Comparison of ENCODE assay signal across 8 cellular contexts in the genomic region with DNA sequence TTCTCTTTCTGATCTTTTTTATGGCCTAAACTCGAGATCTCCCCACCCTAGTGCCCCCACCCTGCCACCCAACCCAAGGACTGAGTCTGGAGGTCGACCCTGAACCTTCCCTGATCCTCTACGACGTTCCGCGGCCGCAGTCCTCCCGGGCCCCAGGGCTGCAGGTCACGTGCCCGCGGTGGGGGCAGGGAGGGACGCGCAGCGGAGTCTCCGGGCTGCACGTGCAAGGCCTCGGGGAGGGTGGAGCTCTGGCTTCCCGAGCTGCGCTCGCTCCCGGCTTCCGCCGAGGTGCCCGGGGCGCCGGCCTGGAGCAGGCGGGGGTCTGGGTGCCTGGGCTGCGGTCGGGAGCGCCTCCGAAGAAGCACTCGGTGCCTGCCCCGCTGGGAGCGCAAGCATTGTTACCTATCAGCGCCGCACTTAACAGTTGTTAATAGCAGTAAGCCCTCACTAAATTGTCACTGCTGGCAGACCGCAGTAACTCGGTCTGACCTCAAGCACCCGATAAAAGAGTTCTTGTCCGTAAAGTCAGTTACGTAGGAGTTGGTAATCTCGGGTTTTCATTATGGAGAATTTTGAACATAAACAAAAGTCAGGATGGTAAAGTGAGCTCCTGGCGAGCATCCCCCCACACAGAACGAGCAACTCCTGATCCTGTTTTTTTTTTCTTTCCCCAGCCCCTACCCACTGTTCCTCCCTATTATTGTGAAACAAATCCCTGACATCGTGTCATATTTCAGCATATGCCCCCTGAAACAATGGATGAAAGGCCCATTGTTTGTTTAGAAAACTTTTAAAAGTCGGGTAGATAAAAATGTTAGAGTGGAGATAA.
DNase-seq lines count a peak whose midpoint lies in the region; ATAC-seq and TF ChIP-seq lines count a peak whose summit lies in the region.

No MANE protein-coding gene starts in this region.

- H3K9me3 Mint-ChIP-seq in dendritic cell treated with granulocyte-macrophage colony-stimulating factor and Interleukin-4, amounts not matched to agents 40 ng/mL and 50 ng/mL, for 4 days = no peaks in the 10 kb centered on the region

- no peak for TF ChIP-seq CTCF in GM13976 (IDR thresholded peaks at IDR 0.05; ENCODE audit: borderline replicate concordance, control extremely low read depth, extremely low read depth, insufficient read depth, missing control alignments)

- in situ Hi-C loops in GM13976 (cut with MboI; ENCODE audit: low sequenced_read_pairs, unreplicated experiment) = no loop called here

- peaks cover 45% of the 10 kb centered on the region for H3K36me3 Mint-ChIP-seq in dendritic cell treated with granulocyte-macrophage colony-stimulating factor and Interleukin-4, amounts not matched to agents 40 ng/mL and 50 ng/mL, for 4 days (ENCODE audit: low read depth)

- H3K27me3 Mint-ChIP-seq in dendritic cell treated with granulocyte-macrophage colony-stimulating factor and Interleukin-4, amounts not matched to agents 40 ng/mL and 50 ng/mL, for 4 days = no peaks in the 10 kb centered on the region

- H3K4me3 Mint-ChIP-seq in dendritic cell treated with granulocyte-macrophage colony-stimulating factor and Interleukin-4, amounts not matched to agents 40 ng/mL and 50 ng/mL, for 4 days = peak overlapping the region; percentile 92

- peaks cover 28% of the 10 kb centered on the region for H3K4me1 Mint-ChIP-seq in dendritic cell treated with granulocyte-macrophage colony-stimulating factor and Interleukin-4, amounts not matched to agents 40 ng/mL and 50 ng/mL, for 4 days (ENCODE audit: low read depth)

- H3K27ac Mint-ChIP-seq in dendritic cell treated with granulocyte-macrophage colony-stimulating factor and Interleukin-4, amounts not matched to agents 40 ng/mL and 50 ng/mL, for 4 days = peak overlapping the region; percentile 97

- DNase-seq in GM13976 (ENCODE audit: low spot score) (peak; percentile 81), NCI-H524 treated with DMSO at 0.1 percent for 48 hours (lab: John Stamatoyannopoulos, UW) (peak; percentile 31), left lobe of liver (ENCODE audit: low spot score) (peak; percentile 91), NCI-H446 treated with DMSO at 0.1 percent for 48 hours (lab: John Stamatoyannopoulos, UW) (no peak)
- peak; percentile 66 for DNase-seq in activated CD4-positive, alpha-beta T cell treated with anti-CD3 and anti-CD28 coated beads, Interleukin-2, amount 50 U/mL, for 4 hours
- peak; percentile 53 to 83 (median 68) for DNase-seq in stimulated activated CD4-positive, alpha-beta T cell treated with anti-CD3 and anti-CD28 coated beads, Interleukin-1b, Interleukin-23, amount 100 ng/mL, for 24 hours (ENCODE audit: low read depth in 4 of 4, low spot score in 1 of 4)

- intact Hi-C loops in dendritic cell treated with granulocyte-macrophage colony-stimulating factor and Interleukin-4, amounts not matched to agents 40 ng/mL and 50 ng/mL, for 4 days (cut with micrococcal nuclease) = loop anchor here (1.0 kb wide), 2 partner anchors 69 to 71 kb away; a partner anchor contains a TSS

- ATAC-seq in HG03175 (IDR thresholded peaks at IDR 0.05; ENCODE audit: unreplicated experiment) (peak; percentile 38), left lobe of liver (peak; percentile 93)
